ENCODE assay signal across 23 cellular contexts in genomic region chr13:84265365-84265764, GRCh38.
"Had no signal": no experiment of that assay in that cellular context is flagged by ENCODE, and none has a peak within 500 bp of the region (broad histone marks: within the 10 kb centered on the region; RNA-seq: fewer than 3 reads in every experiment).

No MANE protein-coding gene starts in this region.

- H3K27ac ChIP-seq: breast epithelium, KMS-11, SJSA1 had no signal

- DNase-seq: activated CD4-positive, alpha-beta T cell treated with anti-CD3 and anti-CD28 coated beads for 4 hours; activated CD8-positive, alpha-beta memory T cell treated with anti-CD3 and anti-CD28 coated beads, Interleukin-2, amount 50 U/mL, for 48 hours; activated CD8-positive, alpha-beta T cell treated with anti-CD3 and anti-CD28 coated beads, Interleukin-2, amount 10 ng/mL, durations not matched to agents 7 days and 5 days; activated effector memory CD4-positive, alpha-beta T cell treated with Interleukin-2 at 50 U/mL for 16 hours; activated naive CD4-positive, alpha-beta T cell; activated T-cell treated with anti-CD3 and anti-CD28 coated beads, Interleukin-2, amount 50 U/mL, for 1 hour; aorta; caudate nucleus; MG63; MV-4-11; NCI-H1417 treated with DMSO at 0.1 percent for 48 hours; NCI-H187 treated with DMSO at 0.1 percent for 48 hours; NCI-H2081 treated with DMSO at 0.1 percent for 48 hours; NCI-H345; NCI-H510A; NCI-H526 treated with DMSO at 0.1 percent for 48 hours; NCI-H82; OCI-M1; RPMI8226; SW 1271 had no signal

- H3K36me3 ChIP-seq: breast epithelium, MG63, SJSA1 had no signal

- H3K9ac ChIP-seq: KMS-11 had no signal

- H3K9me3 ChIP-seq: breast epithelium, MG63, SJSA1 had no signal

- H3K4me3 ChIP-seq: breast epithelium, MG63, SJSA1 had no signal

- H3K27me3 ChIP-seq: breast epithelium, MG63, SJSA1 had no signal

- H3K4me1 ChIP-seq: breast epithelium, SJSA1 had no signal

- H3K4me2 ChIP-seq: KMS-11 had no signal
